In genomic region chr22:46652930-46653331, GRCh38 we compare ENCODE assay signal across 1 cellular context.
TF ChIP-seq lines count a peak whose summit lies in the region.

No MANE protein-coding gene starts in this region.

TF ChIP-seq in HepG2, 621 proteins besides CTCF, POLR2A, EP300 and RAD21 (continued from another document and continues in another):
- TF ChIP-seq ZNF318 (CRISPR knock-in tag; IDR thresholded peaks at IDR 0.05) (no peak), NBN (conservative IDR thresholded peaks at IDR 0.05) (no peak), FOXM1 (CRISPR knock-in tag; IDR thresholded peaks at IDR 0.05) (no peak), STAG1 (CRISPR knock-in tag; IDR thresholded peaks at IDR 0.05) (no peak), POLR2AphosphoS2 (IDR thresholded peaks at IDR 0.05; ENCODE audit: low read depth, low read length) (no peak), SMAD3 (CRISPR knock-in tag; IDR thresholded peaks at IDR 0.05) (no peak), ZNF598 (CRISPR knock-in tag; IDR thresholded peaks at IDR 0.05; ENCODE audit: borderline replicate concordance) (peak; percentile 57; the same call in 1 of the 2 replicates), MXD4 (CRISPR knock-in tag; IDR thresholded peaks at IDR 0.05) (no peak), FOSL2 (CRISPR knock-in tag; IDR thresholded peaks at IDR 0.05) (no peak), ELF3 (CRISPR knock-in tag; IDR thresholded peaks at IDR 0.05) (peak; percentile 34; the same call in 1 of the 2 replicates), JUN (CRISPR knock-in tag; IDR thresholded peaks at IDR 0.05) (no peak), ZNF557 (CRISPR knock-in tag; IDR thresholded peaks at IDR 0.05) (no peak), GLI4 (CRISPR knock-in tag; IDR thresholded peaks at IDR 0.05; ENCODE audit: borderline replicate concordance) (no peak), ZNF614 (CRISPR knock-in tag; IDR thresholded peaks at IDR 0.05; ENCODE audit: borderline replicate concordance) (0 out of 2 replicates have a peak, but pooled peaks have one; percentile 13), MAX (IDR thresholded peaks at IDR 0.05) (peak; percentile 79), ZFP36L2 (CRISPR knock-in tag; IDR thresholded peaks at IDR 0.05) (no peak), ZC3H4 (CRISPR knock-in tag; IDR thresholded peaks at IDR 0.05; ENCODE audit: borderline replicate concordance) (no peak), CENPBD1 (CRISPR knock-in tag; IDR thresholded peaks at IDR 0.05; ENCODE audit: borderline replicate concordance, low read depth) (no peak), ZSCAN5A (CRISPR knock-in tag; IDR thresholded peaks at IDR 0.05; ENCODE audit: borderline replicate concordance) (no peak), ZFY (CRISPR knock-in tag; IDR thresholded peaks at IDR 0.05) (no peak), XBP1 (CRISPR knock-in tag; IDR thresholded peaks at IDR 0.05) (no peak), HOXA3 (CRISPR knock-in tag; IDR thresholded peaks at IDR 0.05) (peak; percentile 58), ZHX1 (CRISPR knock-in tag; IDR thresholded peaks at IDR 0.05; ENCODE audit: low read depth) (no peak), ESRRA (CRISPR knock-in tag; IDR thresholded peaks at IDR 0.05; ENCODE audit: low read depth) (no peak), IKZF1 (IDR thresholded peaks at IDR 0.05) (no peak), JUNB (CRISPR knock-in tag; IDR thresholded peaks at IDR 0.05; ENCODE audit: borderline replicate concordance) (no peak), ZBTB37 (CRISPR knock-in tag; IDR thresholded peaks at IDR 0.05) (0 out of 2 replicates have a peak, but pooled peaks have one; percentile 14), ZNF547 (CRISPR knock-in tag; IDR thresholded peaks at IDR 0.05) (no peak), MEF2D (CRISPR knock-in tag; IDR thresholded peaks at IDR 0.05) (no peak), JUND (CRISPR knock-in tag; IDR thresholded peaks at IDR 0.05) (no peak)
- TF ChIP-seq, protein P1, sequence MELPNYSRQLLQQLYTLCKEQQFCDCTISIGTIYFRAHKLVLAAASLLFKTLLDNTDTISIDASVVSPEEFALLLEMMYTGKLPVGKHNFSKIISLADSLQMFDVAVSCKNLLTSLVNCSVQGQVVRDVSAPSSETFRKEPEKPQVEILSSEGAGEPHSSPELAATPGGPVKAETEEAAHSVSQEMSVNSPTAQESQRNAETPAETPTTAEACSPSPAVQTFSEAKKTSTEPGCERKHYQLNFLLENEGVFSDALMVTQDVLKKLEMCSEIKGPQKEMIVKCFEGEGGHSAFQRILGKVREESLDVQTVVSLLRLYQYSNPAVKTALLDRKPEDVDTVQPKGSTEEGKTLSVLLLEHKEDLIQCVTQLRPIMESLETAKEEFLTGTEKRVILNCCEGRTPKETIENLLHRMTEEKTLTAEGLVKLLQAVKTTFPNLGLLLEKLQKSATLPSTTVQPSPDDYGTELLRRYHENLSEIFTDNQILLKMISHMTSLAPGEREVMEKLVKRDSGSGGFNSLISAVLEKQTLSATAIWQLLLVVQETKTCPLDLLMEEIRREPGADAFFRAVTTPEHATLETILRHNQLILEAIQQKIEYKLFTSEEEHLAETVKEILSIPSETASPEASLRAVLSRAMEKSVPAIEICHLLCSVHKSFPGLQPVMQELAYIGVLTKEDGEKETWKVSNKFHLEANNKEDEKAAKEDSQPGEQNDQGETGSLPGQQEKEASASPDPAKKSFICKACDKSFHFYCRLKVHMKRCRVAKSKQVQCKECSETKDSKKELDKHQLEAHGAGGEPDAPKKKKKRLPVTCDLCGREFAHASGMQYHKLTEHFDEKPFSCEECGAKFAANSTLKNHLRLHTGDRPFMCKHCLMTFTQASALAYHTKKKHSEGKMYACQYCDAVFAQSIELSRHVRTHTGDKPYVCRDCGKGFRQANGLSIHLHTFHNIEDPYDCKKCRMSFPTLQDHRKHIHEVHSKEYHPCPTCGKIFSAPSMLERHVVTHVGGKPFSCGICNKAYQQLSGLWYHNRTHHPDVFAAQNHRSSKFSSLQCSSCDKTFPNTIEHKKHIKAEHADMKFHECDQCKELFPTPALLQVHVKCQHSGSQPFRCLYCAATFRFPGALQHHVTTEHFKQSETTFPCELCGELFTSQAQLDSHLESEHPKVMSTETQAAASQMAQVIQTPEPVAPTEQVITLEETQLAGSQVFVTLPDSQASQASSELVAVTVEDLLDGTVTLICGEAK (IDR thresholded peaks at IDR 0.05), result no peak
- TF ChIP-seq, protein P1 (CRISPR knock-in tag; IDR thresholded peaks at IDR 0.05), result no peak
- TF ChIP-seq, protein P2, sequence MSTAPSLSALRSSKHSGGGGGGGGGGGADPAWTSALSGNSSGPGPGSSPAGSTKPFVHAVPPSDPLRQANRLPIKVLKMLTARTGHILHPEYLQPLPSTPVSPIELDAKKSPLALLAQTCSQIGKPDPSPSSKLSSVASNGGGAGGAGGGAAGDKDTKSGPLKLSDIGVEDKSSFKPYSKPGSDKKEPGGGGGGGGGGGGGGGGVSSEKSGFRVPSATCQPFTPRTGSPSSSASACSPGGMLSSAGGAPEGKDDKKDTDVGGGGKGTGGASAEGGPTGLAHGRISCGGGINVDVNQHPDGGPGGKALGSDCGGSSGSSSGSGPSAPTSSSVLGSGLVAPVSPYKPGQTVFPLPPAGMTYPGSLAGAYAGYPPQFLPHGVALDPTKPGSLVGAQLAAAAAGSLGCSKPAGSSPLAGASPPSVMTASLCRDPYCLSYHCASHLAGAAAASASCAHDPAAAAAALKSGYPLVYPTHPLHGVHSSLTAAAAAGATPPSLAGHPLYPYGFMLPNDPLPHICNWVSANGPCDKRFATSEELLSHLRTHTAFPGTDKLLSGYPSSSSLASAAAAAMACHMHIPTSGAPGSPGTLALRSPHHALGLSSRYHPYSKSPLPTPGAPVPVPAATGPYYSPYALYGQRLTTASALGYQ (CRISPR knock-in tag; IDR thresholded peaks at IDR 0.05), result no peak
